25 cellular contexts compared by ENCODE assay signal in genomic region chr22:49426098-49426497, GRCh38.
A peak's percentile ranks its signal among the peaks of the same experiment; 100 is the strongest.
DNase-seq lines count a peak whose midpoint lies in the region; ATAC-seq, FAIRE-seq and TF ChIP-seq lines count a peak whose summit lies in the region.
"Had no signal": no experiment of that assay in that cellular context is flagged by ENCODE, and none has a peak within 500 bp of the region (broad histone marks: within the 10 kb centered on the region; RNA-seq: fewer than 3 reads in every experiment).

No MANE protein-coding gene starts in this region.

- H3K36me3 Mint-ChIP-seq in activated CD4-positive, alpha-beta T cell treated with anti-CD3 and anti-CD28 coated beads for 36 hours (ENCODE audit: low read depth) = no peaks in the 10 kb centered on the region
- no peaks in the 10 kb centered on the region for H3K36me3 Mint-ChIP-seq in activated CD4-positive, alpha-beta T cell treated with anti-CD3 and anti-CD28 coated beads, Interleukin-2, amount 10 ng/mL, durations not matched to agents 24 days and 14 days (ENCODE audit: low read depth)
- H3K36me3 Mint-ChIP-seq: CD4-positive, alpha-beta memory T cell had no signal

- H3K27ac ChIP-seq in Karpas-422 (ENCODE audit: low read length) (peak overlapping the region; percentile 87), testis (no peak overlapping the region)

- POLR2A ChIA-PET in activated CD4-positive, alpha-beta T cell treated with anti-CD3 and anti-CD28 coated beads for 36 hours (lab: Charles Lee) = no interaction called here

- H3K9ac ChIP-seq in Karpas-422 (ENCODE audit: low read length) = peak overlapping the region; percentile 54
- H3K9ac ChIP-seq: SK-N-SH had no signal

- H3K4me1 Mint-ChIP-seq in activated CD4-positive, alpha-beta T cell treated with anti-CD3 and anti-CD28 coated beads for 36 hours = no peaks in the 10 kb centered on the region
- no peaks in the 10 kb centered on the region for H3K4me1 Mint-ChIP-seq in activated CD4-positive, alpha-beta T cell treated with anti-CD3 and anti-CD28 coated beads, Interleukin-2, amount 10 ng/mL, durations not matched to agents 24 days and 14 days
- H3K4me1 Mint-ChIP-seq: CD4-positive, alpha-beta memory T cell had no signal

- peak; percentile 4 for DNase-seq in activated CD8-positive, alpha-beta memory T cell treated with anti-CD3 and anti-CD28 coated beads, Interleukin-2, amount 50 U/mL, for 48 hours
- DNase-seq in activated CD8-positive, alpha-beta memory T cell treated with anti-CD3 and anti-CD28 coated beads for 24 hours = no peak
- DNase-seq in Karpas-422 (peak; percentile 59), RCC 7860 (ENCODE audit: low spot score) (no peak), testis (peak; percentile 9)
- DNase-seq in activated CD4-positive, alpha-beta T cell treated with anti-CD3 and anti-CD28 coated beads for 36 hours = no peak
- no peak for DNase-seq in activated CD4-positive, alpha-beta T cell treated with anti-CD3 and anti-CD28 coated beads, Interleukin-2, amount 10 ng/mL, durations not matched to agents 24 days and 14 days
- DNase-seq in stimulated activated CD4-positive, alpha-beta T cell treated with anti-CD3 and anti-CD28 coated beads, Interleukin-4, amount 100 ng/mL, for 4 hours = no peak
- DNase-seq: C1 segment of cervical spinal cord; CD4-positive, alpha-beta memory T cell; COR-L47; GF-D8; Kasumi-1; MV-4-11; NCI-H1105; NCI-H1436 treated with DMSO at 0.1 percent for 48 hours; NCI-H187 treated with DMSO at 0.1 percent for 48 hours; NCI-H2107; NCI-H446; NCI-H524 treated with DMSO at 0.1 percent for 48 hours; NCI-H774; SK-N-SH; SW 1271 had no signal

- WGBS in testis, 2 donors = 64 to 65% methylated on average over 7 of the region's 7 CpGs

- no peak overlapping the region for H3K4me3 Mint-ChIP-seq in activated CD4-positive, alpha-beta T cell treated with anti-CD3 and anti-CD28 coated beads for 36 hours
- H3K4me3 Mint-ChIP-seq in activated CD4-positive, alpha-beta T cell treated with anti-CD3 and anti-CD28 coated beads, Interleukin-2, amount 10 ng/mL, durations not matched to agents 24 days and 14 days = no peak overlapping the region
- H3K4me3 Mint-ChIP-seq: CD4-positive, alpha-beta memory T cell had no signal

- H3K36me3 ChIP-seq in Karpas-422 (ENCODE audit: insufficient read depth, low read length) = no peaks in the 10 kb centered on the region
- no peaks in the 10 kb centered on the region for H3K36me3 ChIP-seq in testis (ENCODE audit: low read depth, missing control alignments)

- no peak for TF ChIP-seq CTCF in testis (IDR thresholded peaks at IDR 0.05)

- no peaks in the 10 kb centered on the region for H3K27me3 ChIP-seq in Karpas-422 (ENCODE audit: low read length)
- H3K27me3 ChIP-seq in testis = no peaks in the 10 kb centered on the region

- no peaks in the 10 kb centered on the region for H4K20me1 ChIP-seq in Karpas-422 (ENCODE audit: insufficient read depth, low read depth, low read length)

- no peaks in the 10 kb centered on the region for H3K9me3 Mint-ChIP-seq in activated CD4-positive, alpha-beta T cell treated with anti-CD3 and anti-CD28 coated beads for 36 hours (ENCODE audit: low read depth)
- no peaks in the 10 kb centered on the region for H3K9me3 Mint-ChIP-seq in activated CD4-positive, alpha-beta T cell treated with anti-CD3 and anti-CD28 coated beads, Interleukin-2, amount 10 ng/mL, durations not matched to agents 24 days and 14 days

- H3K4me2 ChIP-seq in Karpas-422 (ENCODE audit: low read depth, low read length, poor library complexity, severe bottlenecking) = peak overlapping the region; percentile 64
- H3K4me2 ChIP-seq: SK-N-SH had no signal

- CTCF ChIA-PET in activated CD4-positive, alpha-beta T cell treated with anti-CD3 and anti-CD28 coated beads for 36 hours (lab: Charles Lee) = no interaction called here

- no peaks in the 10 kb centered on the region for H3K9me2 ChIP-seq in Karpas-422 (replicated peaks; ENCODE audit: insufficient read depth, low read length)
- H3K9me2 ChIP-seq: SK-N-SH had no signal

- TF ChIP-seq POLR2A in testis (IDR thresholded peaks at IDR 0.05) = no peak

- H3K4me3 ChIP-seq in Karpas-422 (ENCODE audit: low read length) = peak overlapping the region; percentile 25; the same call in 1 of the 2 replicates
- no peak overlapping the region for H3K4me3 ChIP-seq in testis

- peaks cover 2% of the 10 kb centered on the region for H3K27me3 Mint-ChIP-seq in activated CD4-positive, alpha-beta T cell treated with anti-CD3 and anti-CD28 coated beads for 36 hours
- no peaks in the 10 kb centered on the region for H3K27me3 Mint-ChIP-seq in activated CD4-positive, alpha-beta T cell treated with anti-CD3 and anti-CD28 coated beads, Interleukin-2, amount 10 ng/mL, durations not matched to agents 24 days and 14 days

- intact Hi-C loops in testis (cut with DNase I; ENCODE audit: low total_unique reads) = no loop called here
- intact Hi-C loops in activated CD4-positive, alpha-beta T cell treated with anti-CD3 and anti-CD28 coated beads for 36 hours (cut with DNase I, micrococcal nuclease) = no loop called here
- intact Hi-C loops in activated CD4-positive, alpha-beta T cell treated with anti-CD3 and anti-CD28 coated beads, Interleukin-2, amount 10 ng/mL, durations not matched to agents 24 days and 14 days (cut with micrococcal nuclease) = no loop called here

- H3K79me2 ChIP-seq in Karpas-422 (ENCODE audit: low read length) = no peaks in the 10 kb centered on the region

- ATAC-seq in activated CD4-positive, alpha-beta T cell treated with anti-CD3 and anti-CD28 coated beads for 36 hours = no peak

- H3K4me1 ChIP-seq in Karpas-422 (ENCODE audit: low read length) = peaks cover 79% of the 10 kb centered on the region
- H3K4me1 ChIP-seq in testis = no peaks in the 10 kb centered on the region

- H3K9me3 ChIP-seq in Karpas-422 (ENCODE audit: low read length) (no peaks in the 10 kb centered on the region), testis (no peaks in the 10 kb centered on the region)
- H3K9me3 ChIP-seq: SK-N-SH had no signal

- no peak overlapping the region for H2AFZ ChIP-seq in Karpas-422 (ENCODE audit: low read length)

- FAIRE-seq in RCC 7860 (lab: Jason Lieb, UNC) = peak; percentile 76
- FAIRE-seq: GM12891, H54 had no signal

- no peak overlapping the region for H3K27ac Mint-ChIP-seq in activated CD4-positive, alpha-beta T cell treated with anti-CD3 and anti-CD28 coated beads for 36 hours
- no peak overlapping the region for H3K27ac Mint-ChIP-seq in activated CD4-positive, alpha-beta T cell treated with anti-CD3 and anti-CD28 coated beads, Interleukin-2, amount 10 ng/mL, durations not matched to agents 24 days and 14 days
- H3K27ac Mint-ChIP-seq: CD4-positive, alpha-beta memory T cell had no signal

Comparison
In these comparisons a context has a peak if more than half of its experiments do, and no peak if none do; other contexts are left out.
1. DNase-seq: peak in activated CD8-positive, alpha-beta memory T cell treated with anti-CD3 and anti-CD28 coated beads, Interleukin-2, amount 50 U/mL, for 48 hours (single experiment), Karpas-422 (single experiment) and testis (single experiment); none in activated CD8-positive, alpha-beta memory T cell treated with anti-CD3 and anti-CD28 coated beads for 24 hours (single experiment), RCC 7860 (single experiment), activated CD4-positive, alpha-beta T cell treated with anti-CD3 and anti-CD28 coated beads for 36 hours (single experiment), activated CD4-positive, alpha-beta T cell treated with anti-CD3 and anti-CD28 coated beads, Interleukin-2, amount 10 ng/mL, durations not matched to agents 24 days and 14 days (single experiment) and stimulated activated CD4-positive, alpha-beta T cell treated with anti-CD3 and anti-CD28 coated beads, Interleukin-4, amount 100 ng/mL, for 4 hours (0 of 2).